In the genomic region with DNA sequence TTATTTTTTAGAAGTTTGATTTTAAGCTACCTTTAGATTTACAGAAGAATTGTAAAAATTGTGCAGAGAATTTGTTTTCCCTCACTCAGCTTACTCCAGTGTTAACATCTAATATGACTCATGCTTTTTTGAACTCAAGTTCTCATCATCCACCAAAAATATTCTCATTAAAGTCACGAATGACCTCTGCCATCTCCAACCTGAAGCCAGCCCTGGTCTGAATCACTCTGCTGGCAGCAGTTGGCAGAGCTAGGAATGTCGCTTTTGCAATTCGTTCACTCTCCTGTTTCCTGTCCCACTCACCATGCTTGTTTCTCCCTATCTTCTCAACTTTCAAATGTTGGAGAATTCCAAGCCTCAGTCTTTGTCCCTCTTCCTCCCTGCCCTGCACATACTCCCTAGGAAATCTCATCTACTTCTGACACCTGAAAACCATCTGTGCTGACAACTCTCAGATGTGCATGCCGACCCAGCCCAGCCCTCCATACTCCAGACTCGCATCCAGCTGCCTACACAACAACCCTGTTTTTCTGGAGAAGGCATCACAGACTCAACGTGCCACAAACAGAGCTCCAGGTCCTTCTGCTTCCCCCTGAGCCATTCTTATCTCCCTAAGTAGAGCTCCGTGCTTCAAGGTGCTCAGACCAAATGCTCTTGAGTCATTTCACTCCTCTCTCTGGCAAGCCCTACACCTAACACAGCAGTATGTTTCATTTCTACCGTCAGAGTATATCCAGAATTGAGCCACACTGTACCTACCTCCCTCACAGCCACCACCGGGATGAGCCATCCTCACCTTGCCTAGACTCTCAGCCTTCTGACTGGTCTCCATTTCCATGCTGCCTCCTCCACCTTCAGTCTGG, we compare ENCODE assay signal across 14 cellular contexts. TPM values are rescaled to one million over a fixed set of nuclear protein-coding genes. Genes with fewer than 3 reads are reported as not detected.
DNase-seq lines count a peak whose midpoint lies in the region; ATAC-seq and TF ChIP-seq lines count a peak whose summit lies in the region.
"Had no signal": no experiment of that assay in that cellular context is flagged by ENCODE, and none has a peak within 500 bp of the region (broad histone marks: within the 10 kb centered on the region; RNA-seq: fewer than 3 reads in every experiment).

No MANE protein-coding gene starts in this region.

- ATAC-seq in RWPE2 (ENCODE audit: low read depth) (peak; percentile 88), HG03045 (IDR thresholded peaks at IDR 0.05; ENCODE audit: unreplicated experiment) (no peak), GM18519 (IDR thresholded peaks at IDR 0.05; ENCODE audit: low FRiP score, unreplicated experiment) (no peak)

- no peaks in the 10 kb centered on the region for H3K27me3 ChIP-seq in RWPE2 (ENCODE audit: insufficient read depth, poor library complexity, severe bottlenecking)

- no peak overlapping the region for H3K4me3 ChIP-seq in RWPE2 (ENCODE audit: severe bottlenecking)

- H3K4me1 ChIP-seq in RWPE2 (ENCODE audit: insufficient read depth, poor library complexity, severe bottlenecking) = peaks cover 11% of the 10 kb centered on the region

- H3K27ac ChIP-seq in RWPE2 (ENCODE audit: poor library complexity, severe bottlenecking) = peak overlapping the region; percentile 54
- H3K27ac ChIP-seq: KMS-11 had no signal

- no peaks in the 10 kb centered on the region for H3K36me3 ChIP-seq in RWPE2 (ENCODE audit: low read depth)

- no peak for TF ChIP-seq CTCF in RWPE2 (IDR thresholded peaks at IDR 0.05; ENCODE audit: poor library complexity, severe bottlenecking)

- H3K9me3 ChIP-seq in RWPE2 (ENCODE audit: severe bottlenecking) = no peaks in the 10 kb centered on the region

- DNase-seq in GM04503 (ENCODE audit: low read depth) (peak; percentile 47), HCEC 1CT (peak; percentile 9), RWPE2 (ENCODE audit: low spot score) (no peak), renal cortical epithelial cell (ENCODE audit: low read depth) (peak; percentile 85), amygdala (lab: John Stamatoyannopoulos, UW) (no peak)
- DNase-seq: DMS 273 treated with DMSO at 0.1 percent for 48 hours, islet precursor cell, nephron progenitor cell, SHP77 had no signal

RNA-seq across cellular contexts. Expression of gene PRR23E, which starts 24.9 kb away (rescaled TPM):
- not detected in 2 replicates for total RNA-seq in renal cortical epithelial cell
- total RNA-seq: activated T-helper 1 cell treated with anti-CD3 and anti-CD28 coated beads, Interleukin-12 subunit alpha, Interleukin-12 subunit beta, Interleukin-2, Interleukin-4 antibody, amounts not matched to agents 30 ng/mL and 10 ng/mL and 1 ng/mL, durations not matched to agents 14 hours and 24 hours and 36 hours; cerebellum had no signal

Comparison
In these comparisons a context has a peak if more than half of its experiments do, and no peak if none do; other contexts are left out.
1. DNase-seq: peak in GM04503 (single experiment), HCEC 1CT (single experiment) and renal cortical epithelial cell (single experiment); none in RWPE2 (single experiment) and amygdala (0 of 56).